Comparison of ENCODE assay signal across 13 cellular contexts in the genomic region with DNA sequence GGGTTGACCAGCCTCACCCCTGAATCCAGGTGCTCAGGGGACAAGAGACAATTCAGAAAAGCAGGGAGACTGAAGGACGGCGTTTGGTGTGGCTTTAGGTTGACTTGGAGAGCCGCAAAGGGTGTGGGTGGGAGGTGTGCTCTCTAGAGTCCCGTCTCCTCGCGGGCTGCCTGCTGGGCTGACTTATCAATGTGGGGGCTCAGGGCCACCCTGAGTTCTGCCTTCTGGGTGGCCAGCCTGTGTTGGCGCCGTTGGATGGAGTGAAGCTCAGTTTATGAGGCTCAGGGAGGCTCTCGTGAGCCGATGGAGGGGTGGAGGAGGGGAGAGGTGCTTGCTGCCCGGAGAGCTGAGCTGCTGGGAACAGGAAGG.
"Had no signal": no experiment of that assay in that cellular context is flagged by ENCODE, and none has a peak within 500 bp of the region (broad histone marks: within the 10 kb centered on the region; RNA-seq: fewer than 3 reads in every experiment).

No MANE protein-coding gene starts in this region.

- H3K27me3 Mint-ChIP-seq: activated naive CD4-positive, alpha-beta T cell treated with anti-CD3 and anti-CD28 coated beads, Interleukin-2, amount 50 U/mL, for 24 hours had no signal

- H3K36me3 Mint-ChIP-seq: activated naive CD4-positive, alpha-beta T cell treated with anti-CD3 and anti-CD28 coated beads, Interleukin-2, amount 50 U/mL, for 24 hours had no signal

- H3K27me3 ChIP-seq: brain microvascular endothelial cell, foreskin keratinocyte, ovary, tibial nerve had no signal

- H3K4me1 Mint-ChIP-seq: activated naive CD4-positive, alpha-beta T cell treated with anti-CD3 and anti-CD28 coated beads, Interleukin-2, amount 50 U/mL, for 24 hours had no signal

- H3K4me3 ChIP-seq: ovary, skin epidermis, tibial nerve had no signal

- H3K4me3 Mint-ChIP-seq: activated naive CD4-positive, alpha-beta T cell treated with anti-CD3 and anti-CD28 coated beads, Interleukin-2, amount 50 U/mL, for 24 hours; nephron had no signal

- H3K9me3 Mint-ChIP-seq: activated naive CD4-positive, alpha-beta T cell treated with anti-CD3 and anti-CD28 coated beads, Interleukin-2, amount 50 U/mL, for 24 hours had no signal

- ATAC-seq: activated CD4-positive, CD25-positive, alpha-beta regulatory T cell treated with anti-CD3 and anti-CD28 coated beads, Interleukin-2, amount 50 U/mL, for 24 hours; foreskin keratinocyte had no signal

- H3K27ac ChIP-seq: brain microvascular endothelial cell, foreskin keratinocyte, ovary, tibial nerve had no signal

- H3K36me3 ChIP-seq: brain microvascular endothelial cell, ovary had no signal

- H3K9me3 ChIP-seq: ovary, tibial nerve had no signal

- H3K27ac Mint-ChIP-seq: activated naive CD4-positive, alpha-beta T cell treated with anti-CD3 and anti-CD28 coated beads, Interleukin-2, amount 50 U/mL, for 24 hours had no signal

- H3K4me1 ChIP-seq: foreskin keratinocyte had no signal

- DNase-seq: amygdala; brain microvascular endothelial cell; cerebellar nuclear complex; foreskin keratinocyte; head of caudate nucleus; ovary; stimulated activated CD4-positive, alpha-beta T cell treated with anti-CD3 and anti-CD28 coated beads, Interleukin-4, amount 100 ng/mL, for 4 hours; T-helper 2 cell had no signal
